Comparison of ENCODE assay signal across 25 cellular contexts in the genomic region with DNA sequence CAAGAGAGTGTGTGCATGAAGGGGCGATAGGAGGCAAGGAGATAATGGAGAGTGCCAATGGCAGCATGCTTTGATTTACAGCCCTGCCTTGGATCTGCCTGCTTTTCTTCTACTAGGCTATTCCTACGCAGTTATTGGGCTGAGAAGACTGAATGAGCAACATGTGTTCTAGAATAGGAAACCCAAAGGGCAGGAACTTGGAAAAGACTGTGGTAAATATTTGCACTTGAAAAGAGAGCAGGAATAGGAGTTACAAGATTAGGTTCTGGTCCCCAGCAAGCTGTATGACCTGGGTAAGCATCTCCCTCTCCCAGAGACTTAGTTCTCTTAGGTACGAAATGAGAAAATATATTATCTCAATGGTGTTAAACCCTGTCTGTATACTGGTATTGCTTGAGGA.
DNase-seq lines count a peak whose midpoint lies in the region; ATAC-seq, FAIRE-seq and TF ChIP-seq lines count a peak whose summit lies in the region.
"Had no signal": no experiment of that assay in that cellular context is flagged by ENCODE, and none has a peak within 500 bp of the region (broad histone marks: within the 10 kb centered on the region; RNA-seq: fewer than 3 reads in every experiment).

No MANE protein-coding gene starts in this region.

- peaks cover 0 to 13% (median 7%) of the 10 kb centered on the region in 11 experiments; a peak in 13 of 22 replicates for H3K9me3 ChIP-seq in BLaER1 treated with 17β-estradiol and CSF1 and Interleukin-3, amounts not matched to agents 10 nM and 100 nM (replicated peaks in 1 of 11)
- no peaks in the 10 kb centered on the region for H3K9me3 ChIP-seq in pancreas
- H3K9me3 ChIP-seq: BE2C had no signal

- 48 to 52% methylated on average over 3 of the region's 3 CpGs for WGBS in pancreas, 2 donors

- no peak for FAIRE-seq in pancreas (lab: Jason Lieb, UNC)
- no peak for FAIRE-seq in RCC 7860 (lab: Jason Lieb, UNC)
- FAIRE-seq: A204.1, GM12878, GM12892, GM18507, GM19239 had no signal

- ATAC-seq in pancreas: peak in 3 of 4 donors; percentile 12 to 74 (median 50)
- ATAC-seq in GM18858 (IDR thresholded peaks at IDR 0.05; ENCODE audit: unreplicated experiment): no peak
- ATAC-seq in HG03521 (IDR thresholded peaks at IDR 0.05; ENCODE audit: unreplicated experiment): no peak
- ATAC-seq: GM12878 had no signal

- H3K4me3 ChIP-seq in BLaER1 treated with 17β-estradiol and CSF1 and Interleukin-3, amounts not matched to agents 10 nM and 100 nM: no peak overlapping the region
- no peak overlapping the region for H3K4me3 ChIP-seq in pancreas
- H3K4me3 ChIP-seq: GM12878 had no signal

- no peak overlapping the region for H3K9ac ChIP-seq in BLaER1 treated with 17β-estradiol and CSF1 and Interleukin-3, amounts not matched to agents 10 nM and 100 nM

- no peaks in the 10 kb centered on the region for H3K27me3 ChIP-seq in BLaER1 treated with 17β-estradiol and CSF1 and Interleukin-3, amounts not matched to agents 10 nM and 100 nM
- no peaks in the 10 kb centered on the region for H3K27me3 ChIP-seq in pancreas
- H3K27me3 ChIP-seq: BE2C had no signal

- DNase-seq in pancreas (no peak), RCC 7860 (ENCODE audit: low spot score) (no peak)
- DNase-seq: 8988T; ACHN; BE2C; C1 segment of cervical spinal cord; CD4-positive, alpha-beta memory T cell; CD4-positive, CD25-positive, alpha-beta regulatory T cell; CD8-positive, alpha-beta memory T cell; COR-L47; DMS 273 treated with DMSO at 0.1 percent for 48 hours; DMS153; DMS53; DMS79; DND-41; EL; GDM1 had no signal

- H3K27ac ChIP-seq in BLaER1 treated with 17β-estradiol and CSF1 and Interleukin-3, amounts not matched to agents 10 nM and 100 nM: no peak overlapping the region
- no peak overlapping the region for H3K27ac ChIP-seq in pancreas

- H3K36me3 ChIP-seq in BLaER1 treated with 17β-estradiol and CSF1 and Interleukin-3, amounts not matched to agents 10 nM and 100 nM: no peaks in the 10 kb centered on the region
- no peaks in the 10 kb centered on the region for H3K36me3 ChIP-seq in pancreas
- H3K36me3 ChIP-seq: BE2C had no signal

- no peaks in the 10 kb centered on the region for H4K20me1 ChIP-seq in BLaER1 treated with 17β-estradiol and CSF1 and Interleukin-3, amounts not matched to agents 10 nM and 100 nM

- H3K4me1 ChIP-seq in BLaER1 treated with 17β-estradiol and CSF1 and Interleukin-3, amounts not matched to agents 10 nM and 100 nM: peaks cover 22 to 54% (median 45%) of the 10 kb centered on the region in 10 experiments
- peaks cover 0 to 2% (median 0%) of the 10 kb centered on the region in 3 donors for H3K4me1 ChIP-seq in pancreas

- peak overlapping the region in 8 of 11 experiments; percentile 53 to 80 (median 68); a peak in 12 of 22 replicates for H3K4me2 ChIP-seq in BLaER1 treated with 17β-estradiol and CSF1 and Interleukin-3, amounts not matched to agents 10 nM and 100 nM

- TF ChIP-seq CTCF in pancreas (IDR thresholded peaks at IDR 0.05): no peak

- intact Hi-C loops in pancreas (cut with DNase I): no loop called here

Comparison
In these comparisons a context has a peak if more than half of its experiments do, and no peak if none do; other contexts are left out.
1. ATAC-seq: peak in pancreas (3 of 4); none in GM18858 (single experiment) and HG03521 (single experiment).